ENCODE assay signal across 20 cellular contexts in the genomic region with DNA sequence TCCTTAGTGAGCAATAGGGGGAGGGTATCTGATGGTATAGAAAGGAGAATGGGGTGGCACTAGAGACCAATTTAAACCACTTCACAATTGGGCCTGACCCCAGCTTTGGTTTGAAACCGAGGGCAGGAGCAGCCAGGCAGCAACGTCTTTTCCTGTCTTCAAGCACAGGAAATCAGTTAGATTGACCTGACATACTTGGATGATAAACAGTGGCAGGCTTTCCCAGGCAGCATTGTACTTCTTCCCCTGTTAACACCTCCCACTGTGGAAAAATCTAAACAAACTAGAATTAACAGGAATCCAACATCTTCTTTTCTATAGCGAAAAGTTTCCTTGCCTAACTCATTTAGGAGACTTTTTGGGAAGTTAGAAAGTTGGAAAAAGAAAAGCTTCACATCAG. TPM values are rescaled to one million over a fixed set of nuclear protein-coding genes. Genes with fewer than 3 reads are reported as not detected.
A peak's percentile ranks its signal among the peaks of the same experiment; 100 is the strongest.
DNase-seq lines count a peak whose midpoint lies in the region; ATAC-seq, FAIRE-seq and TF ChIP-seq lines count a peak whose summit lies in the region.
"Had no signal": no experiment of that assay in that cellular context is flagged by ENCODE, and none has a peak within 500 bp of the region (broad histone marks: within the 10 kb centered on the region; RNA-seq: fewer than 3 reads in every experiment).

No MANE protein-coding gene starts in this region.

- H3K4me1 ChIP-seq in DOHH2 (ENCODE audit: control insufficient read depth, low read length), result peaks cover 35% of the 10 kb centered on the region
- no peaks in the 10 kb centered on the region; the same call in 1 of the 2 replicates for H3K4me1 ChIP-seq in GM12878 (ENCODE audit: control insufficient read depth, insufficient read depth, low read length)
- H3K4me1 ChIP-seq: HAP-1 had no signal

- TF ChIP-seq RAD21 in GM12878 (IDR thresholded peaks at IDR 0.05; ENCODE audit: insufficient read depth, low read depth, low read length), result no peak

- H3K36me3 ChIP-seq in DOHH2 (ENCODE audit: control insufficient read depth, low read length) (no peaks in the 10 kb centered on the region), GM12878 (ENCODE audit: control insufficient read depth in 2 of 2, insufficient read depth in 2 of 2, low read length in 1 of 2) (no peaks in the 10 kb centered on the region)
- H3K36me3 ChIP-seq: HAP-1 had no signal

- 17% methylated on average over 3 of the region's 3 CpGs for WGBS in GM12878 (ENCODE audit: insufficient coverage, insufficient replicate concordance, low lambda C conversion rate, missing lambda C conversion rate)

- in situ Hi-C loops in GM12878 (cut with MboI), result no loop called here

- no peaks in the 10 kb centered on the region for H4K20me1 ChIP-seq in DOHH2 (ENCODE audit: control insufficient read depth, insufficient read depth, low read depth, low read length)
- H4K20me1 ChIP-seq in GM12878 (ENCODE audit: control insufficient read depth, insufficient read depth), result no peaks in the 10 kb centered on the region

- CTCF ChIA-PET in activated naive CD4-positive, alpha-beta T cell treated with anti-CD3 and anti-CD28 coated beads, Interleukin-2, amount 10 ng/mL, durations not matched to agents 7 days and 5 days (lab: Charles Lee), result interaction anchor here (1.0 to 2.6 kb wide), 4 partner anchors 10 to 69 kb away, joined by 3 to 7 read pairs (median 5); no protein-coding TSS in a partner anchor
- CTCF ChIA-PET in GM12878 (lab: Yijun Ruan, JAX), result interaction anchor here (1.8 kb wide), 1 partner anchor 11 kb away, joined by 8 read pairs; no protein-coding TSS in a partner anchor

- H3K9me3 ChIP-seq in DOHH2 (ENCODE audit: control insufficient read depth, insufficient read depth, low read length), result peaks cover 4% of the 10 kb centered on the region; the same call in 1 of the 2 replicates
- H3K9me3 ChIP-seq in GM12878 (replicated peaks; ENCODE audit: control insufficient read depth, insufficient read depth, low read length), result no peaks in the 10 kb centered on the region; the same call in 1 of the 3 replicates
- H3K9me3 ChIP-seq: HAP-1 had no signal

- intact Hi-C loops in GM12878 (cut with micrococcal nuclease; ENCODE audit: unreplicated experiment), result no loop called here

- no peak for TF ChIP-seq EP300 in GM12878 (IDR thresholded peaks at IDR 0.05; ENCODE audit: borderline replicate concordance in 1 of 2, control insufficient read depth in 1 of 2, low read depth in 2 of 2, low read length in 2 of 2)

- H3K27ac ChIP-seq in DOHH2 (ENCODE audit: low read depth, low read length) (no peak overlapping the region), GM12878 (ENCODE audit: control insufficient read depth, insufficient read depth) (no peak overlapping the region)
- H3K27ac ChIP-seq: VCaP had no signal

- RAD21 ChIA-PET in GM12878 (lab: Charles Lee; ENCODE audit: unreplicated experiment), result no interaction called here

- H3K4me2 ChIP-seq in DOHH2 (ENCODE audit: low read length) (peak overlapping the region; percentile 41), GM12878 (ENCODE audit: control insufficient read depth, insufficient read depth) (no peak overlapping the region)

- H3K36me3 Mint-ChIP-seq in activated naive CD4-positive, alpha-beta T cell treated with anti-CD3 and anti-CD28 coated beads, Interleukin-2, amount 10 ng/mL, durations not matched to agents 7 days and 5 days, result peaks cover 25% of the 10 kb centered on the region

- no peak overlapping the region for H3K4me3 Mint-ChIP-seq in activated naive CD4-positive, alpha-beta T cell treated with anti-CD3 and anti-CD28 coated beads, Interleukin-2, amount 10 ng/mL, durations not matched to agents 7 days and 5 days

- SMC1A ChIA-PET in GM12878 (lab: Charles Lee; ENCODE audit: uncharacterized antibody, unreplicated experiment), result interaction anchor here (1.0 to 1.1 kb wide), 2 partner anchors 9 to 26 kb away, joined by 3 read pairs; no protein-coding TSS in a partner anchor

- no peaks in the 10 kb centered on the region for H3K27me3 ChIP-seq in DOHH2 (ENCODE audit: control insufficient read depth, low read length)
- H3K27me3 ChIP-seq in GM12878 (replicated peaks in 1 of 2; ENCODE audit: control insufficient read depth in 2 of 2, insufficient read depth in 2 of 2, low read length in 1 of 2), result no peaks in the 10 kb centered on the region

- ATAC-seq in GM12878, result no peak
- ATAC-seq in GM21529 (IDR thresholded peaks at IDR 0.05; ENCODE audit: unreplicated experiment), result no peak
- ATAC-seq: sciatic nerve had no signal

- peaks cover 57% of the 10 kb centered on the region for H3K4me1 Mint-ChIP-seq in activated naive CD4-positive, alpha-beta T cell treated with anti-CD3 and anti-CD28 coated beads, Interleukin-2, amount 10 ng/mL, durations not matched to agents 7 days and 5 days

- peak overlapping the region; percentile 37; the same call in 1 of the 2 replicates for H2AFZ ChIP-seq in GM12878 (ENCODE audit: control insufficient read depth, low read depth, low read length)

- H3K4me3 ChIP-seq in DOHH2 (ENCODE audit: low read length) (no peak overlapping the region), GM12878 (no peak overlapping the region)
- H3K4me3 ChIP-seq: HAP-1 had no signal

- peak overlapping the region; percentile 68 for H3K27ac Mint-ChIP-seq in activated naive CD4-positive, alpha-beta T cell treated with anti-CD3 and anti-CD28 coated beads, Interleukin-2, amount 10 ng/mL, durations not matched to agents 7 days and 5 days

- no peaks in the 10 kb centered on the region for H3K79me2 ChIP-seq in DOHH2 (ENCODE audit: control insufficient read depth, low read length)
- H3K79me2 ChIP-seq in GM12878 (ENCODE audit: control insufficient read depth, insufficient read depth, low read length), result no peaks in the 10 kb centered on the region

- no peaks in the 10 kb centered on the region for H3K9me2 ChIP-seq in DOHH2 (replicated peaks; ENCODE audit: control insufficient read depth, low read length)

- H3K9ac ChIP-seq in GM12878 (ENCODE audit: control insufficient read depth, insufficient read depth, low read length), result no peak overlapping the region

- H3F3A ChIP-seq in DOHH2 (ENCODE audit: control insufficient read depth, insufficient read depth), result peaks cover 16% of the 10 kb centered on the region

- FAIRE-seq in GM12878 (lab: Jason Lieb, UNC), result no peak
- FAIRE-seq: colon, endometrium had no signal

- no TSS peak for BruUV-seq in GM12878 (replicated peaks; lab: Mats Ljungman, UMichigan)

- no peaks in the 10 kb centered on the region for H3K27me3 Mint-ChIP-seq in activated naive CD4-positive, alpha-beta T cell treated with anti-CD3 and anti-CD28 coated beads, Interleukin-2, amount 10 ng/mL, durations not matched to agents 7 days and 5 days

- TF ChIP-seq POLR2A in GM12878 (IDR thresholded peaks at IDR 0.05; ENCODE audit: low read depth, low read length), result no peak

- DNase-seq in activated naive CD4-positive, alpha-beta T cell treated with anti-CD3 and anti-CD28 coated beads, Interleukin-2, amount 10 ng/mL, durations not matched to agents 7 days and 5 days, result no peak
- no peak for DNase-seq in activated naive CD4-positive, alpha-beta T cell treated with Interleukin-2 at 50 U/mL for 16 hours
- DNase-seq in GM12878 (ENCODE audit: low read depth, low spot score), result no peak
- peak; percentile 88 for DNase-seq in pulmonary artery endothelial cell (ENCODE audit: low read depth, low spot score)
- DNase-seq in GM19238 (ENCODE audit: insufficient read length, low spot score), result no peak
- no peak for DNase-seq in effector CD8-positive, alpha-beta T cell (lab: John Stamatoyannopoulos, UW)
- DNase-seq: activated effector memory CD4-positive, alpha-beta T cell treated with Interleukin-2 at 50 U/mL for 16 hours; EL; NCI-H2029; NCI-H446; occipital lobe; RPMI8226 had no signal

- H3K9me3 Mint-ChIP-seq in activated naive CD4-positive, alpha-beta T cell treated with anti-CD3 and anti-CD28 coated beads, Interleukin-2, amount 10 ng/mL, durations not matched to agents 7 days and 5 days, result peaks cover 27% of the 10 kb centered on the region

- POLR2A ChIA-PET in GM12878 (lab: Charles Lee), result no interaction called here

- TF ChIP-seq CTCF in DOHH2 (IDR thresholded peaks at IDR 0.05; ENCODE audit: low read depth, low read length, poor library complexity, severe bottlenecking) (no peak), GM12878 (IDR thresholded peaks at IDR 0.05 in 2 of 3, conservative IDR thresholded peaks at IDR 0.05 in 1 of 3; ENCODE audit: control insufficient read depth in 2 of 3, extremely low read depth in 1 of 3, insufficient read depth in 1 of 3, low read depth in 3 of 3, low read length in 3 of 3) (no peak)

RNA-seq across cellular contexts. Expression of a gene that starts 40.6 kb away (rescaled TPM):
- 16.0 and 27.0 TPM in 2 replicates for total RNA-seq in GM12878 (2013; cell fraction: nucleolus; rRNA removed)
- total RNA-seq in GM12878 (2014; rRNA removed), result 37.2 and 41.6 TPM in 2 replicates
- 50.5 and 52.1 TPM in 2 replicates for total RNA-seq in GM12878 (2014; rRNA removed; fragmentation: Illumina TruSeq; extraction: Trizol)
- total RNA-seq in GM12878 (2021), result 43.6 and 55.2 TPM in 2 replicates
- 13.7 TPM for polyA plus RNA-seq in GM12878 (2011; ENCODE audit: low read depth)
- 49.7 and 61.0 TPM in 2 replicates for polyA plus RNA-seq in GM12878 (2011; rRNA removed)
- 27.1 and 28.6 TPM in 2 replicates for polyA plus RNA-seq in GM12878 (2011; cell fraction: cytosol; rRNA removed)
- polyA plus RNA-seq in GM12878 (2011; cell fraction: nucleus; rRNA removed), result 17.1 and 20.2 TPM in 2 replicates
- polyA plus RNA-seq in GM12878 (2012), result 12.5 and 28.8 TPM in 2 replicates
- 66.0 and 78.2 TPM in 2 replicates for polyA plus RNA-seq in GM12878 (2014; fragmentation: Illumina TruSeq; extraction: Trizol)
- 10 to 100 TPM; 53.5 to 63.2 TPM for polyA plus RNA-seq in GM12878 (2014; fragmentation: Nextera tagmentation; extraction: Ambion mirVana)
- 29.6 and 40.9 TPM in 2 replicates for polyA plus RNA-seq in GM12878 (2014; rRNA removed)
- 10 to 100 TPM; 31.8 to 35.3 TPM for polyA plus RNA-seq in GM12878 (2016; fragmentation: Nextera tagmentation; extraction: Ambion mirVana)
- polyA minus RNA-seq in GM12878 (2011; rRNA and poly(A)+ RNA removed), result 37.3 and 38.3 TPM in 2 replicates
- 19.5 and 22.1 TPM in 2 replicates for polyA minus RNA-seq in GM12878 (2011; cell fraction: cytosol; rRNA and poly(A)+ RNA removed)
- polyA minus RNA-seq in GM12878 (2011; cell fraction: nucleus; rRNA and poly(A)+ RNA removed), result 15.1 and 16.5 TPM in 2 replicates
- total RNA-seq in pulmonary artery endothelial cell, result 1.5 and 2.3 TPM in 2 replicates

RNA-seq across cellular contexts. Expression of a gene that starts 40.9 kb away (rescaled TPM):
- total RNA-seq in GM12878 (2013; cell fraction: nucleolus; rRNA removed), result not detected in 2 replicates
- total RNA-seq in GM12878 (2014; rRNA removed) (not detected in 2 replicates), GM12878 (2014; rRNA removed; fragmentation: Illumina TruSeq; extraction: Trizol) (0.04 TPM in 1 of 2 replicates, not detected in the other), GM12878 (2021) (not detected in 2 replicates), pulmonary artery endothelial cell (1.8 and 3.3 TPM in 2 replicates)
- not detected for polyA plus RNA-seq in GM12878 (2011; ENCODE audit: low read depth)
- polyA plus RNA-seq in GM12878 (2011; rRNA removed) (0.23 and 0.40 TPM in 2 replicates), GM12878 (2014; fragmentation: Illumina TruSeq; extraction: Trizol) (0.06 TPM in 1 of 2 replicates, not detected in the other), GM12878 (2014; fragmentation: Nextera tagmentation; extraction: Ambion mirVana) (not detected), GM12878 (2014; rRNA removed) (not detected in 2 replicates), GM12878 (2016; fragmentation: Nextera tagmentation; extraction: Ambion mirVana) (not detected)
- polyA plus RNA-seq in GM12878 (2011; cell fraction: cytosol; rRNA removed), result 0.10 and 0.19 TPM in 2 replicates
- 0.31 and 0.84 TPM in 2 replicates for polyA plus RNA-seq in GM12878 (2011; cell fraction: nucleus; rRNA removed)
- not detected in 2 replicates for polyA plus RNA-seq in GM12878 (2012)
- polyA minus RNA-seq in GM12878 (2011; rRNA and poly(A)+ RNA removed), result 0.36 TPM in 1 of 2 replicates, not detected in the other
- not detected in 2 replicates for polyA minus RNA-seq in GM12878 (2011; cell fraction: cytosol; rRNA and poly(A)+ RNA removed)
- polyA minus RNA-seq in GM12878 (2011; cell fraction: nucleus; rRNA and poly(A)+ RNA removed), result 0.29 and 0.48 TPM in 2 replicates
- polyA plus RNA-seq: AG04450 had no signal
